12 cellular contexts compared by ENCODE assay signal in the genomic region with DNA sequence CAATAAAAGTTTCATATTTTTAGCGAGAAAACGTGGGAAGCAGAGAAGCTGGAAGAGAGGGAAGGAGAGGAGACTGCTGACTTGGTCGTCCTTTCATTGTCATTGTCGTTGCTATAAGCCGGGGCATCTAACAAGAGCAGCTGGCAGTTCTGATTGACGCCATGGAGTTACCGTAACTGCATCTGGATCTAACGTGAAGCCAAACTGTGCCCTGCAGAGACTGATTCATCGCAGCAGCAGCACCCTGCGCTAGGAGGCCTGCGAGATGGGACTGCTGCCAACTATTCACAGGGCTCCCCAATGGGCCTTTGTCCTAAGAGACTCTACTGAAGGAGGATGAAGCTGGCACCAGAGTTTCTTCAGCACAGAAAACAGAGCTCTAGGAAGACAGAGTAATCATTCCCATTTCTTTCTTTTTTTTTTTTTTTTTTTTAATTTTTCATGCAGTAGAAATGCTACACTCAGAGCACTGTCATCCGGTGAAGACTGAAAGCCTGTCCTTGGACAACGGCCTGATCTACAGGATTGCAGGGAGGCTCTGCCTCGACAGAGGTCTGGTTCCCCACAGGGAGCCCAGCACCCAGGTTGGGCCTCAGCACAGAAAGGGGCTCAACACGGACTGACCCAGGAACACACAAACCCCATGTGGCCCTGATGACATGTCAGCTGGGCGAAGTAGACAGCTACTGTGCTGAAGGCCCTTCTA. TPM values are rescaled to one million over a fixed set of nuclear protein-coding genes. Genes with fewer than 3 reads are reported as not detected.
DNase-seq lines count a peak whose midpoint lies in the region; ATAC-seq and TF ChIP-seq lines count a peak whose summit lies in the region.
"Had no signal": no experiment of that assay in that cellular context is flagged by ENCODE, and none has a peak within 500 bp of the region (broad histone marks: within the 10 kb centered on the region; RNA-seq: fewer than 3 reads in every experiment).

No MANE protein-coding gene starts in this region.

- no peaks in the 10 kb centered on the region for H3K27me3 Mint-ChIP-seq in T-helper 17 cell
- peaks cover 11% of the 10 kb centered on the region for H3K27me3 Mint-ChIP-seq in nephron progenitor cell (ENCODE audit: low read depth, poor library complexity)
- H3K27me3 Mint-ChIP-seq: effector memory CD8-positive, alpha-beta T cell had no signal

- H3K4me1 Mint-ChIP-seq in T-helper 17 cell (peaks cover 34% of the 10 kb centered on the region), nephron progenitor cell (peaks cover 24% of the 10 kb centered on the region)

- TF ChIP-seq CTCF in A673 (conservative IDR thresholded peaks at IDR 0.05; ENCODE audit: low read depth, low read length) (no peak), nephron progenitor cell (IDR thresholded peaks at IDR 0.05) (no peak)

- peaks cover 4% of the 10 kb centered on the region for H3K9me3 Mint-ChIP-seq in nephron progenitor cell
- H3K9me3 Mint-ChIP-seq: effector memory CD8-positive, alpha-beta T cell had no signal

- no peak for ATAC-seq in T-helper 17 cell
- ATAC-seq in HG03571 (IDR thresholded peaks at IDR 0.05; ENCODE audit: unreplicated experiment), result no peak
- no peak for ATAC-seq in GM19351 (IDR thresholded peaks at IDR 0.05; ENCODE audit: unreplicated experiment)
- ATAC-seq: effector memory CD8-positive, alpha-beta T cell had no signal

- H3K4me1 ChIP-seq in A673 (ENCODE audit: insufficient read depth, low read length, poor library complexity, severe bottlenecking), result peaks cover 16% of the 10 kb centered on the region
- H3K4me1 ChIP-seq: BLaER1 had no signal

- H3K27ac ChIP-seq in A673 (ENCODE audit: low read depth, low read length, poor library complexity, severe bottlenecking), result no peak overlapping the region
- H3K27ac ChIP-seq: BLaER1, ovary had no signal

- no peaks in the 10 kb centered on the region for H3K36me3 ChIP-seq in A673 (ENCODE audit: insufficient read depth, low read length, poor library complexity, severe bottlenecking)
- no peaks in the 10 kb centered on the region for H3K36me3 ChIP-seq in MG63
- H3K36me3 ChIP-seq: ovary had no signal

- POLR2A ChIA-PET in A673 (lab: Charles Lee; ENCODE audit: low non-redundant PET), result interaction anchor here (0.6 kb wide), 1 partner anchor 10 kb away, joined by 6 read pairs; no protein-coding TSS in a partner anchor

- H3K36me3 Mint-ChIP-seq in T-helper 17 cell (ENCODE audit: low read depth), result peaks cover 12% of the 10 kb centered on the region
- H3K36me3 Mint-ChIP-seq in nephron progenitor cell (ENCODE audit: low read depth), result peaks cover 5% of the 10 kb centered on the region

- H3K27me3 ChIP-seq in A673 (replicated peaks; ENCODE audit: insufficient read depth, low read depth, low read length, poor library complexity) (no peaks in the 10 kb centered on the region), MG63 (no peaks in the 10 kb centered on the region; the same call in 1 of the 2 replicates)
- H3K27me3 ChIP-seq: BLaER1, ovary had no signal

- BruUV-seq in A673 (replicated peaks; lab: Mats Ljungman, UMichigan), result no TSS peak

- H3K27ac Mint-ChIP-seq in T-helper 17 cell, result peak overlapping the region; percentile 47
- no peak overlapping the region for H3K27ac Mint-ChIP-seq in nephron progenitor cell
- H3K27ac Mint-ChIP-seq: effector memory CD8-positive, alpha-beta T cell had no signal

- CTCF ChIA-PET in A673 (lab: Charles Lee), result interaction anchor here (1.3 kb wide), 1 partner anchor 17 kb away, joined by 5 read pairs; no protein-coding TSS in a partner anchor

- DNase-seq in A673 (ENCODE audit: low spot score) (peak; percentile 94), MG63 (peak; percentile 90), T-helper 17 cell (no peak), hypothalamus (lab: John Stamatoyannopoulos, UW) (peak in 47 of 51 donors; percentile 20 to 96 (median 84)), nephron progenitor cell (no peak), cerebellar cortex (ENCODE audit: low spot score) (no peak)
- DNase-seq: effector memory CD8-positive, alpha-beta T cell; NCI-H2029 treated with DMSO at 0.1 percent for 48 hours; ovary had no signal

- intact Hi-C loops in A673 (cut with micrococcal nuclease; ENCODE audit: unreplicated experiment), result no loop called here

- H3K4me3 ChIP-seq in A673 (ENCODE audit: low read depth, low read length, poor library complexity, severe bottlenecking) (no peak overlapping the region), MG63 (no peak overlapping the region)
- H3K4me3 ChIP-seq: BLaER1, ovary had no signal

- H3K4me3 Mint-ChIP-seq in T-helper 17 cell (no peak overlapping the region), nephron progenitor cell (no peak overlapping the region)
- H3K4me3 Mint-ChIP-seq: effector memory CD8-positive, alpha-beta T cell had no signal

- no peaks in the 10 kb centered on the region for H3K9me3 ChIP-seq in A673 (ENCODE audit: low read depth, low read length, poor library complexity, severe bottlenecking)
- H3K9me3 ChIP-seq in MG63, result no peaks in the 10 kb centered on the region
- H3K9me3 ChIP-seq in T-helper 17 cell (ENCODE audit: control insufficient read depth, low read length, poor library complexity, severe bottlenecking), result no peaks in the 10 kb centered on the region
- H3K9me3 ChIP-seq: ovary had no signal

RNA-seq across cellular contexts. Expression of a gene that starts 47.8 kb away (rescaled TPM):
- 5.1 and 5.7 TPM in 2 replicates for total RNA-seq in A673 (2021)
- 0.12 and 0.16 TPM in 2 replicates for total RNA-seq in MG63 (2014; rRNA removed; shearing (Covaris generic); ENCODE audit: low replicate concordance)
- 10 to 100 TPM; 30.2 to 37.8 TPM for total RNA-seq in T-helper 17 cell

Comparison
In these comparisons a context has a peak if more than half of its experiments do, and no peak if none do; other contexts are left out.
1. DNase-seq: peak in A673 (single experiment), MG63 (single experiment) and hypothalamus (47 of 51); none in T-helper 17 cell (0 of 3), nephron progenitor cell (single experiment) and cerebellar cortex (single experiment).